Comparison of ENCODE assay signal across 27 cellular contexts in genomic region chr1:96039910-96040309, GRCh38.
"Had no signal": no experiment of that assay in that cellular context is flagged by ENCODE, and none has a peak within 500 bp of the region (broad histone marks: within the 10 kb centered on the region; RNA-seq: fewer than 3 reads in every experiment).

No MANE protein-coding gene starts in this region.

- H3K27ac Mint-ChIP-seq: naive thymus-derived CD4-positive, alpha-beta T cell; nephron; stimulated activated effector memory CD8-positive, alpha-beta T cell treated with anti-CD3 and anti-CD28 coated beads, Interleukin-12 subunit alpha, Interleukin-12 subunit beta, amount 100 ng/mL, for 72 hours; stimulated activated naive CD8-positive, alpha-beta T cell treated with anti-CD3 and anti-CD28 coated beads, Interleukin-15, Interleukin-2, amounts not matched to agents 100 ng/mL and 50 ng/mL, for 24 hours had no signal

- H3K27ac ChIP-seq: left ventricle myocardium inferior, pancreas, prostate gland, spleen, suprapubic skin, thoracic aorta, tibial artery, upper lobe of right lung had no signal

- H3K27me3 Mint-ChIP-seq: naive thymus-derived CD4-positive, alpha-beta T cell; stimulated activated naive CD8-positive, alpha-beta T cell treated with anti-CD3 and anti-CD28 coated beads, Interleukin-15, Interleukin-2, amounts not matched to agents 100 ng/mL and 50 ng/mL, for 24 hours had no signal

- H3K4me1 ChIP-seq: left ventricle myocardium inferior, pancreas, prostate gland, spleen, suprapubic skin, tibial artery, upper lobe of right lung had no signal

- H3K9me3 ChIP-seq: left ventricle myocardium inferior, pancreas, prostate gland, suprapubic skin, thoracic aorta, tibial artery, upper lobe of right lung had no signal

- H3K4me3 ChIP-seq: left ventricle myocardium inferior, lung, mucosa of descending colon, pancreas, prostate gland, spleen, suprapubic skin, thoracic aorta, tibial artery, upper lobe of right lung had no signal

- DNase-seq: islet precursor cell; left ventricle myocardium inferior; mesendoderm; midbrain; mucosa of descending colon; naive thymus-derived CD4-positive, alpha-beta T cell; nucleus accumbens; pancreas; posterior cingulate gyrus; retina; right cardiac atrium; small intestine; spleen; stimulated activated CD4-positive, alpha-beta T cell treated with anti-CD3 and anti-CD28 coated beads, Interleukin-4, amount 100 ng/mL, for 24 hours; stimulated activated naive CD4-positive, alpha-beta T cell; tibial artery; trophoblast cell; upper lobe of right lung had no signal

- H3K4me1 Mint-ChIP-seq: naive thymus-derived CD4-positive, alpha-beta T cell; nephron; stimulated activated effector memory CD8-positive, alpha-beta T cell treated with anti-CD3 and anti-CD28 coated beads, Interleukin-12 subunit alpha, Interleukin-12 subunit beta, amount 100 ng/mL, for 72 hours had no signal

- H3K36me3 ChIP-seq: left ventricle myocardium inferior, pancreas, prostate gland, spleen, suprapubic skin, thoracic aorta, tibial artery, upper lobe of right lung had no signal

- H3K4me3 Mint-ChIP-seq: naive thymus-derived CD4-positive, alpha-beta T cell; nephron; neural crest cell; stimulated activated effector memory CD8-positive, alpha-beta T cell treated with anti-CD3 and anti-CD28 coated beads, Interleukin-12 subunit alpha, Interleukin-12 subunit beta, amount 100 ng/mL, for 72 hours; stimulated activated naive CD8-positive, alpha-beta T cell treated with anti-CD3 and anti-CD28 coated beads, Interleukin-15, Interleukin-2, amounts not matched to agents 100 ng/mL and 50 ng/mL, for 24 hours had no signal

- ATAC-seq: mucosa of descending colon; naive thymus-derived CD4-positive, alpha-beta T cell; pancreas; right cardiac atrium; sciatic nerve; stimulated activated effector memory CD8-positive, alpha-beta T cell treated with anti-CD3 and anti-CD28 coated beads, Interleukin-12 subunit alpha, Interleukin-12 subunit beta, amount 100 ng/mL, for 72 hours; upper lobe of right lung had no signal

- H3K27me3 ChIP-seq: pancreas, spleen, suprapubic skin, tibial artery, upper lobe of right lung had no signal

- H3K36me3 Mint-ChIP-seq: naive thymus-derived CD4-positive, alpha-beta T cell; stimulated activated effector memory CD8-positive, alpha-beta T cell treated with anti-CD3 and anti-CD28 coated beads, Interleukin-12 subunit alpha, Interleukin-12 subunit beta, amount 100 ng/mL, for 72 hours had no signal

- H3K9me3 Mint-ChIP-seq: nephron, neural crest cell had no signal
